Comparison of ENCODE assay signal across 2 cellular contexts in genomic region chr1:161849518-161849917, GRCh38.
TF ChIP-seq lines count a peak whose summit lies in the region.

No MANE protein-coding gene starts in this region.

TF ChIP-seq in SK-N-SH treated with all-trans-retinoic acid at 6 μM for 48 hours, 23 proteins besides CTCF, POLR2A, EP300 and RAD21 (continued from another document):
- TF ChIP-seq POU6F1 (CRISPR knock-in tag; IDR thresholded peaks at IDR 0.05; ENCODE audit: borderline replicate concordance, low read depth) (no peak), RARB (CRISPR knock-in tag; IDR thresholded peaks at IDR 0.05) (no peak), PPARA (CRISPR knock-in tag; IDR thresholded peaks at IDR 0.05; ENCODE audit: borderline replicate concordance) (no peak), BACH2 (CRISPR knock-in tag; IDR thresholded peaks at IDR 0.05; ENCODE audit: borderline replicate concordance) (no peak), TOX (CRISPR knock-in tag; IDR thresholded peaks at IDR 0.05; ENCODE audit: borderline replicate concordance) (no peak), TSHZ2 (CRISPR knock-in tag; IDR thresholded peaks at IDR 0.05) (no peak), OSR1 (CRISPR knock-in tag; IDR thresholded peaks at IDR 0.05) (no peak), CSDC2 (CRISPR knock-in tag; IDR thresholded peaks at IDR 0.05) (no peak)

TF ChIP-seq in SK-N-SH, 30 proteins besides CTCF, POLR2A, EP300 and RAD21 (continued from another document):
- no peak for TF ChIP-seq ZBTB33 (IDR thresholded peaks at IDR 0.05; ENCODE audit: borderline replicate concordance, low read depth)
- no peak for TF ChIP-seq GATA2 (CRISPR knock-in tag; IDR thresholded peaks at IDR 0.05)
- no peak for TF ChIP-seq JUND (IDR thresholded peaks at IDR 0.05)
- no peak for TF ChIP-seq RFX5 (IDR thresholded peaks at IDR 0.05; ENCODE audit: low read length)
- no peak for TF ChIP-seq NRF1 (IDR thresholded peaks at IDR 0.05; ENCODE audit: low read depth, low read length)
- TF ChIP-seq SIN3A (IDR thresholded peaks at IDR 0.05; ENCODE audit: borderline replicate concordance, low read depth, low read length) = no peak
- TF ChIP-seq USF1 (IDR thresholded peaks at IDR 0.05; ENCODE audit: borderline replicate concordance, low read depth) = no peak
- no peak for TF ChIP-seq PBX3 (IDR thresholded peaks at IDR 0.05)
- no peak for TF ChIP-seq RCOR1 (IDR thresholded peaks at IDR 0.05; ENCODE audit: low read length)
